ENCODE assay signal across 19 cellular contexts in genomic region chr11:77704029-77704428, GRCh38.
DNase-seq lines count a peak whose midpoint lies in the region; ATAC-seq and TF ChIP-seq lines count a peak whose summit lies in the region.
"Had no signal": no experiment of that assay in that cellular context is flagged by ENCODE, and none has a peak within 500 bp of the region (broad histone marks: within the 10 kb centered on the region; RNA-seq: fewer than 3 reads in every experiment).

No MANE protein-coding gene starts in this region.

- H3K4me1 Mint-ChIP-seq in activated CD4-positive, alpha-beta T cell treated with anti-CD3 and anti-CD28 coated beads for 36 hours, result peaks cover 19% of the 10 kb centered on the region
- no peaks in the 10 kb centered on the region for H3K4me1 Mint-ChIP-seq in endodermal cell

- H3K27ac Mint-ChIP-seq in activated CD4-positive, alpha-beta T cell treated with anti-CD3 and anti-CD28 coated beads for 36 hours, result peak overlapping the region; percentile 51
- H3K27ac Mint-ChIP-seq in endodermal cell, result peak overlapping the region; percentile 30
- H3K27ac Mint-ChIP-seq: B cell; CD4-positive, CD25-positive, alpha-beta regulatory T cell; CD8-positive, alpha-beta memory T cell had no signal

- POLR2A ChIA-PET in activated CD4-positive, alpha-beta T cell treated with anti-CD3 and anti-CD28 coated beads for 36 hours (lab: Charles Lee), result no interaction called here

- no peak overlapping the region for H3K4me3 Mint-ChIP-seq in activated CD4-positive, alpha-beta T cell treated with anti-CD3 and anti-CD28 coated beads for 36 hours
- no peak overlapping the region for H3K4me3 Mint-ChIP-seq in endodermal cell
- H3K4me3 Mint-ChIP-seq: B cell; CD4-positive, CD25-positive, alpha-beta regulatory T cell; CD8-positive, alpha-beta memory T cell had no signal

- CTCF ChIA-PET in activated CD4-positive, alpha-beta T cell treated with anti-CD3 and anti-CD28 coated beads for 36 hours (lab: Charles Lee), result interaction anchor here (0.7 to 1.2 kb wide), 3 partner anchors 10 to 596 kb away, joined by 3 read pairs; no protein-coding TSS in a partner anchor

- H3K9ac ChIP-seq in endodermal cell (ENCODE audit: extremely low read depth, low read length, poor library complexity, severe bottlenecking), result no peak overlapping the region
- H3K9ac ChIP-seq: BLaER1, GM23248 had no signal

- WGBS in endodermal cell (ENCODE audit: insufficient coverage in 1 of 2, insufficient read length in 1 of 2), 2 experiments, result 93 to 99% methylated on average over 2 to 3 of the region's 3 CpGs
- 97% methylated on average over 3 of the region's 3 CpGs for WGBS in suprapubic skin

- no peaks in the 10 kb centered on the region for H3K27me3 Mint-ChIP-seq in activated CD4-positive, alpha-beta T cell treated with anti-CD3 and anti-CD28 coated beads for 36 hours
- H3K27me3 Mint-ChIP-seq in endodermal cell (ENCODE audit: insufficient read depth), result no peaks in the 10 kb centered on the region
- H3K27me3 Mint-ChIP-seq: B cell; CD4-positive, CD25-positive, alpha-beta regulatory T cell; CD8-positive, alpha-beta memory T cell had no signal

- H3K36me3 ChIP-seq in endodermal cell (ENCODE audit: control insufficient read depth, insufficient read depth, low read length) (peaks cover 43% of the 10 kb centered on the region), suprapubic skin (peaks cover 10% of the 10 kb centered on the region)

- H3K9me3 Mint-ChIP-seq in activated CD4-positive, alpha-beta T cell treated with anti-CD3 and anti-CD28 coated beads for 36 hours (ENCODE audit: low read depth), result no peaks in the 10 kb centered on the region
- no peaks in the 10 kb centered on the region for H3K9me3 Mint-ChIP-seq in endodermal cell
- H3K9me3 Mint-ChIP-seq: CD4-positive, CD25-positive, alpha-beta regulatory T cell; CD8-positive, alpha-beta memory T cell had no signal

- no peak for TF ChIP-seq CTCF in endodermal cell (conservative IDR thresholded peaks at IDR 0.05)
- TF ChIP-seq CTCF in suprapubic skin (IDR thresholded peaks at IDR 0.05), result no peak

- intact Hi-C loops in activated CD4-positive, alpha-beta T cell treated with anti-CD3 and anti-CD28 coated beads for 36 hours (cut with DNase I, micrococcal nuclease), result no loop called here

- ATAC-seq in activated CD4-positive, alpha-beta T cell treated with anti-CD3 and anti-CD28 coated beads for 36 hours, result no peak
- no peak for ATAC-seq in GM19452 (IDR thresholded peaks at IDR 0.05; ENCODE audit: unreplicated experiment)

- no peak overlapping the region for H3K4me3 ChIP-seq in endodermal cell (ENCODE audit: low read length)
- H3K4me3 ChIP-seq in suprapubic skin, result no peak overlapping the region
- H3K4me3 ChIP-seq: BLaER1, GM23248 had no signal

- no peak overlapping the region for H3K27ac ChIP-seq in endodermal cell (ENCODE audit: low read depth, low read length)
- H3K27ac ChIP-seq in suprapubic skin, result no peak overlapping the region
- H3K27ac ChIP-seq: 22Rv1, BLaER1, C4-2B, GM23248 had no signal

- no peaks in the 10 kb centered on the region for H3K9me3 ChIP-seq in endodermal cell (ENCODE audit: control insufficient read depth, low read length)
- H3K9me3 ChIP-seq in suprapubic skin, result no peaks in the 10 kb centered on the region
- H3K9me3 ChIP-seq: BLaER1 had no signal

- TF ChIP-seq EP300 in suprapubic skin (IDR thresholded peaks at IDR 0.05), result no peak

- DNase-seq in activated CD4-positive, alpha-beta T cell treated with anti-CD3 and anti-CD28 coated beads for 36 hours, result no peak
- no peak for DNase-seq in activated CD4-positive, alpha-beta T cell treated with anti-CD3 and anti-CD28 coated beads, Interleukin-2, amount 50 U/mL, for 4 hours
- no peak for DNase-seq in endodermal cell
- peak; percentile 21 for DNase-seq in myocyte (ENCODE audit: low read depth)
- no peak for DNase-seq in suprapubic skin (ENCODE audit: low spot score in 2 of 2)
- DNase-seq: CD4-positive, CD25-positive, alpha-beta regulatory T cell; CD8-positive, alpha-beta memory T cell; DMS 273 treated with DMSO at 0.1 percent for 48 hours; DMS53; DMS79 treated with DMSO at 0.1 percent for 48 hours; GF-D8; GM23248; H7; HCEC 1CT had no signal

- H3K27me3 ChIP-seq in endodermal cell (ENCODE audit: control insufficient read depth, insufficient read depth, low read length, poor library complexity, severe bottlenecking), result no peaks in the 10 kb centered on the region
- H3K27me3 ChIP-seq in suprapubic skin, result no peaks in the 10 kb centered on the region
- H3K27me3 ChIP-seq: BLaER1 had no signal

- no peaks in the 10 kb centered on the region for H3K4me1 ChIP-seq in endodermal cell (ENCODE audit: control insufficient read depth, insufficient read depth, low read length)
- H3K4me1 ChIP-seq in suprapubic skin, result no peaks in the 10 kb centered on the region
- H3K4me1 ChIP-seq: BLaER1 had no signal

- TF ChIP-seq POLR2A in suprapubic skin (IDR thresholded peaks at IDR 0.05), result no peak

- peaks cover 15% of the 10 kb centered on the region for H3K36me3 Mint-ChIP-seq in activated CD4-positive, alpha-beta T cell treated with anti-CD3 and anti-CD28 coated beads for 36 hours (ENCODE audit: low read depth)
- peaks cover 37% of the 10 kb centered on the region for H3K36me3 Mint-ChIP-seq in endodermal cell (ENCODE audit: low read depth)
